Comparison of ENCODE assay signal across 1 cellular context in genomic region chr4:168551945-168552695, GRCh38.
TF ChIP-seq lines count a peak whose summit lies in the region.

No MANE protein-coding gene starts in this region.

TF ChIP-seq in GM12878, 131 proteins besides CTCF, POLR2A, EP300 and RAD21 (continued from another document):
- TF ChIP-seq, protein P1, sequence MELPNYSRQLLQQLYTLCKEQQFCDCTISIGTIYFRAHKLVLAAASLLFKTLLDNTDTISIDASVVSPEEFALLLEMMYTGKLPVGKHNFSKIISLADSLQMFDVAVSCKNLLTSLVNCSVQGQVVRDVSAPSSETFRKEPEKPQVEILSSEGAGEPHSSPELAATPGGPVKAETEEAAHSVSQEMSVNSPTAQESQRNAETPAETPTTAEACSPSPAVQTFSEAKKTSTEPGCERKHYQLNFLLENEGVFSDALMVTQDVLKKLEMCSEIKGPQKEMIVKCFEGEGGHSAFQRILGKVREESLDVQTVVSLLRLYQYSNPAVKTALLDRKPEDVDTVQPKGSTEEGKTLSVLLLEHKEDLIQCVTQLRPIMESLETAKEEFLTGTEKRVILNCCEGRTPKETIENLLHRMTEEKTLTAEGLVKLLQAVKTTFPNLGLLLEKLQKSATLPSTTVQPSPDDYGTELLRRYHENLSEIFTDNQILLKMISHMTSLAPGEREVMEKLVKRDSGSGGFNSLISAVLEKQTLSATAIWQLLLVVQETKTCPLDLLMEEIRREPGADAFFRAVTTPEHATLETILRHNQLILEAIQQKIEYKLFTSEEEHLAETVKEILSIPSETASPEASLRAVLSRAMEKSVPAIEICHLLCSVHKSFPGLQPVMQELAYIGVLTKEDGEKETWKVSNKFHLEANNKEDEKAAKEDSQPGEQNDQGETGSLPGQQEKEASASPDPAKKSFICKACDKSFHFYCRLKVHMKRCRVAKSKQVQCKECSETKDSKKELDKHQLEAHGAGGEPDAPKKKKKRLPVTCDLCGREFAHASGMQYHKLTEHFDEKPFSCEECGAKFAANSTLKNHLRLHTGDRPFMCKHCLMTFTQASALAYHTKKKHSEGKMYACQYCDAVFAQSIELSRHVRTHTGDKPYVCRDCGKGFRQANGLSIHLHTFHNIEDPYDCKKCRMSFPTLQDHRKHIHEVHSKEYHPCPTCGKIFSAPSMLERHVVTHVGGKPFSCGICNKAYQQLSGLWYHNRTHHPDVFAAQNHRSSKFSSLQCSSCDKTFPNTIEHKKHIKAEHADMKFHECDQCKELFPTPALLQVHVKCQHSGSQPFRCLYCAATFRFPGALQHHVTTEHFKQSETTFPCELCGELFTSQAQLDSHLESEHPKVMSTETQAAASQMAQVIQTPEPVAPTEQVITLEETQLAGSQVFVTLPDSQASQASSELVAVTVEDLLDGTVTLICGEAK (IDR thresholded peaks at IDR 0.05; ENCODE audit: borderline replicate concordance), result no peak
TF ChIP-seq in GM12878: peak in this region for 0.
